In the genomic region with DNA sequence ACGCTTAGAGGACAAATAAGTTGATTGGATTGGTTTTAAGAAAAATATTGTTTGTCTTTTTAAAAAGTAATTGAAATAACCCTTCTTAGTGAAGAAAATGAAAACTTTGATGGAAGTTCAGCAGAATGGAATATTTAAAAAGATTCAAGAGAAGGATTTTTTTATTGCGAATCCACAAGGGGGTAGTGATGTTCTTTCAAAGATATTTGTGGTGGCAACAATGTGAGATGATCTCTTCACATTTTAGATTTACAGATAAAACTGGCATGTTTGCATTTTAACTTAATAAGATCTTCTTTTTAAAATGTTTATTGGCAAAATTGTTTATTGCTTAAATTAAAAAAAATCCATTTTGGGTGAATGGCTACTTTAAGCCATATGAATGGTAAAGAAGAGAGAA, we compare ENCODE assay signal across 8 cellular contexts. TPM values are rescaled to one million over a fixed set of nuclear protein-coding genes. Genes with fewer than 3 reads are reported as not detected.
DNase-seq lines count a peak whose midpoint lies in the region; ATAC-seq, FAIRE-seq and TF ChIP-seq lines count a peak whose summit lies in the region.

No MANE protein-coding gene starts in this region.

- TF ChIP-seq CTCF in PC-9 (conservative IDR thresholded peaks at IDR 0.05) (peak; percentile 58), fibroblast of lung (conservative IDR thresholded peaks at IDR 0.05 in 1 of 2, IDR thresholded peaks at IDR 0.05 in 1 of 2; ENCODE audit: low read depth in 1 of 2, low read length in 2 of 2) (peak; percentile 26 to 30)

- H2AFZ ChIP-seq in PC-9 (no peak overlapping the region), fibroblast of lung (ENCODE audit: low read length) (no peak overlapping the region)

- H3K27ac ChIP-seq in PC-9 (no peak overlapping the region), fibroblast of lung (ENCODE audit: insufficient read depth, low read length) (no peak overlapping the region)

- BruUV-seq in PC-9 (replicated peaks; lab: Mats Ljungman, UMichigan) = no TSS peak

- no peaks in the 10 kb centered on the region for H3K9me2 ChIP-seq in PC-9 (ENCODE audit: insufficient read depth)

- H3K4me3 ChIP-seq in PC-9 (no peak overlapping the region), fibroblast of lung (replicated peaks in 1 of 4; ENCODE audit: control extremely low read depth in 1 of 4, insufficient read depth in 1 of 4, low read depth in 3 of 4, low read length in 4 of 4) (no peak overlapping the region)

- H3K9me3 ChIP-seq in PC-9 (ENCODE audit: insufficient read depth, low read depth) = no peaks in the 10 kb centered on the region
- no peaks in the 10 kb centered on the region for H3K9me3 ChIP-seq in fibroblast of lung (ENCODE audit: control insufficient read depth, insufficient read depth, low read depth, low read length)

- intact Hi-C loops in PC-9 (cut with micrococcal nuclease; ENCODE audit: unreplicated experiment) = loop anchor here (2.0 to 10.0 kb wide), 5 partner anchors 67 to 853 kb away; no protein-coding TSS in a partner anchor
- intact Hi-C loops in cardiac septum (cut with DNase I) = loop anchor here (5.0 kb wide), 2 partner anchors 98 to 278 kb away; no protein-coding TSS in a partner anchor

- ATAC-seq in GM21381 (IDR thresholded peaks at IDR 0.05; ENCODE audit: unreplicated experiment) (no peak), HG03521 (IDR thresholded peaks at IDR 0.05; ENCODE audit: unreplicated experiment) (no peak)

- H3K27me3 ChIP-seq in PC-9 (ENCODE audit: insufficient read depth, low read depth) (no peaks in the 10 kb centered on the region), fibroblast of lung (ENCODE audit: control insufficient read depth, insufficient read depth, low read length) (no peaks in the 10 kb centered on the region)

- CTCF ChIA-PET in PC-9 (lab: Charles Lee) = interaction anchor here (0.6 kb wide), 1 partner anchor 10 kb away, joined by 17 read pairs; no protein-coding TSS in a partner anchor

- POLR2A ChIA-PET in PC-9 (lab: Charles Lee; ENCODE audit: unreplicated experiment) = no interaction called here

- peak; percentile 56 for FAIRE-seq in GM18507 (lab: Jason Lieb, UNC)

- H3K79me2 ChIP-seq in PC-9 (ENCODE audit: low read depth) (peaks cover 4% of the 10 kb centered on the region), fibroblast of lung (ENCODE audit: control insufficient read depth, insufficient read depth, low read length) (peaks cover 39% of the 10 kb centered on the region)

- DNase-seq in A172 (ENCODE audit: low spot score) (peak; percentile 15), GM18507 (ENCODE audit: extremely low spot score, insufficient read length, low read depth) (no peak), PC-9 (no peak), fibroblast of lung (ENCODE audit: low read depth in 2 of 2) (peak; percentile 55 to 79), superior temporal gyrus (ENCODE audit: extremely low spot score) (peak; percentile 81), cardiac septum (ENCODE audit: low spot score) (no peak)

- no peak overlapping the region for H3K4me2 ChIP-seq in PC-9
- H3K4me2 ChIP-seq in fibroblast of lung (ENCODE audit: extremely low read depth, insufficient read depth, low read length) = no peak overlapping the region

- H3K36me3 ChIP-seq in PC-9 (ENCODE audit: low read depth) = no peaks in the 10 kb centered on the region
- H3K36me3 ChIP-seq in fibroblast of lung (ENCODE audit: control insufficient read depth, insufficient read depth, low read length) = no peaks in the 10 kb centered on the region

- H3K4me1 ChIP-seq in PC-9 (replicated peaks; ENCODE audit: insufficient read depth) = no peaks in the 10 kb centered on the region
- peaks cover 2% of the 10 kb centered on the region for H3K4me1 ChIP-seq in fibroblast of lung (ENCODE audit: control insufficient read depth, extremely low read depth, insufficient read depth, low read length)

- H4K20me1 ChIP-seq in PC-9 (ENCODE audit: insufficient read depth) (peaks cover 6% of the 10 kb centered on the region), fibroblast of lung (ENCODE audit: control insufficient read depth, extremely low read depth, insufficient read depth, low read length) (no peaks in the 10 kb centered on the region)

- H3F3A ChIP-seq in PC-9 (ENCODE audit: insufficient read depth, low read depth) = no peaks in the 10 kb centered on the region

- H3K9ac ChIP-seq in fibroblast of lung (ENCODE audit: insufficient read depth, low read length) = no peak overlapping the region

RNA-seq across cellular contexts. Expression of a gene that starts 8.9 kb away (rescaled TPM):
- total RNA-seq in A172 (2014; rRNA removed; shearing (Covaris generic)) = 66.1 and 97.5 TPM in 2 replicates
- 72.3 and 75.3 TPM in 2 replicates for total RNA-seq in PC-9 (2021)
- total RNA-seq in fibroblast of lung = 45.5 and 47.6 TPM in 2 replicates
- 78.5 and 86.0 TPM in 2 replicates for polyA plus RNA-seq in fibroblast of lung
- 81.7 and 91.3 TPM in 2 replicates for polyA plus RNA-seq in fibroblast of lung (2012)
- polyA minus RNA-seq in fibroblast of lung (ENCODE audit: low replicate concordance) = 6.0 and 7.5 TPM in 2 replicates
- 114 TPM for total RNA-seq in cardiac septum

Comparison
In these comparisons a context has a peak if more than half of its experiments do, and no peak if none do; other contexts are left out.
1. DNase-seq: peak in A172 (single experiment), fibroblast of lung (2 of 2) and superior temporal gyrus (single experiment); none in GM18507 (single experiment), PC-9 (0 of 2) and cardiac septum (single experiment).